Comparison of ENCODE assay signal across 20 cellular contexts in the genomic region with DNA sequence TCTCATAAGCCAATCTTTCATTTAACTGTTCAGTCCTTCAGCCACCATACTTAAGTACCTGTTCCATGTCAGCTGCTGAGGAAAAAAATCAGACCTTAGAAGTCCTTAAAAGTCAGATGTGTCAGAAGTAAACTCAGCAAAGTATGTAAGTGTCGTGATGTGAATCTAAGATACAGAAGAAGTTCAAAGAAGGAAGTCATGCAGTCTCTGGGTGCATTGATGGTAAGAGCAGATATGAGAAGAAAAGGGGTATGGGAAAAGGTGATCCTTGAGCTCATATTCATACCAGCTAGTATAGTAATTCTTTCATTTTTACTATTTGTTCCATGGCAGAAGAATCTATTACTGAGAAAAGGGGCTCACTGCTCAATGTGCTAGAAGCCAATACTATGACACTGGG.
DNase-seq lines count a peak whose midpoint lies in the region; ATAC-seq and TF ChIP-seq lines count a peak whose summit lies in the region.
"Had no signal": no experiment of that assay in that cellular context is flagged by ENCODE, and none has a peak within 500 bp of the region (broad histone marks: within the 10 kb centered on the region; RNA-seq: fewer than 3 reads in every experiment).

No MANE protein-coding gene starts in this region.

- peaks cover 21% of the 10 kb centered on the region for H3K4me1 Mint-ChIP-seq in activated T-cell treated with anti-CD3 and anti-CD28 coated beads, Interleukin-2, amount 50 U/mL, for 72 hours (ENCODE audit: low read depth)
- H3K4me1 Mint-ChIP-seq in activated T-cell treated with anti-CD3 and anti-CD28 coated beads, Interleukin-2, amount 50 U/mL, for 24 hours (ENCODE audit: low read depth): peaks cover 12% of the 10 kb centered on the region
- H3K4me1 Mint-ChIP-seq in GM23338: no peaks in the 10 kb centered on the region
- peaks cover 2% of the 10 kb centered on the region for H3K4me1 Mint-ChIP-seq in activated naive CD8-positive, alpha-beta T cell treated with anti-CD3 and anti-CD28 coated beads, Interleukin-2, amount 50 U/mL, for 24 hours
- H3K4me1 Mint-ChIP-seq in chondrocyte (ENCODE audit: low read depth): peaks cover 10% of the 10 kb centered on the region
- H3K4me1 Mint-ChIP-seq: H9 had no signal

- H3K27ac ChIP-seq in A673 (ENCODE audit: low read depth, low read length, poor library complexity, severe bottlenecking): peak overlapping the region; percentile 97
- no peak overlapping the region for H3K27ac ChIP-seq in GM23338 (ENCODE audit: low read depth)
- H3K27ac ChIP-seq: A549, GM23248 had no signal

- no TSS peak for BruUV-seq in A673 (replicated peaks; lab: Mats Ljungman, UMichigan)

- H3K9me3 Mint-ChIP-seq in activated T-cell treated with anti-CD3 and anti-CD28 coated beads, Interleukin-2, amount 50 U/mL, for 72 hours: no peaks in the 10 kb centered on the region
- no peaks in the 10 kb centered on the region for H3K9me3 Mint-ChIP-seq in activated T-cell treated with anti-CD3 and anti-CD28 coated beads, Interleukin-2, amount 50 U/mL, for 24 hours
- H3K9me3 Mint-ChIP-seq in GM23338 (no peaks in the 10 kb centered on the region), chondrocyte (ENCODE audit: low read depth) (no peaks in the 10 kb centered on the region)
- H3K9me3 Mint-ChIP-seq in activated naive CD8-positive, alpha-beta T cell treated with anti-CD3 and anti-CD28 coated beads, Interleukin-2, amount 50 U/mL, for 24 hours: no peaks in the 10 kb centered on the region
- H3K9me3 Mint-ChIP-seq: H9 had no signal

- no peak overlapping the region for H3K4me2 ChIP-seq in GM23338
- H3K4me2 ChIP-seq: A549 had no signal

- H3K4me1 ChIP-seq in A673 (ENCODE audit: insufficient read depth, low read length, poor library complexity, severe bottlenecking) (peaks cover 42% of the 10 kb centered on the region), GM23338 (ENCODE audit: insufficient read depth) (no peaks in the 10 kb centered on the region)
- H3K4me1 ChIP-seq: A549 had no signal

- ATAC-seq in activated T-cell treated with anti-CD3 and anti-CD28 coated beads, Interleukin-2, amount 50 U/mL, for 72 hours (replicated peaks in 1 of 2): peak; percentile 64 to 65
- no peak for ATAC-seq in GM23338
- ATAC-seq in activated naive CD8-positive, alpha-beta T cell treated with anti-CD3 and anti-CD28 coated beads, Interleukin-2, amount 50 U/mL, for 24 hours: peak; percentile 20
- ATAC-seq: A549, GM12878, HCT116 had no signal

- 0 out of 2 replicates have a peak overlapping the region, but pooled peaks have one; percentile 23 for H2AFZ ChIP-seq in GM23338
- H2AFZ ChIP-seq: GM23248 had no signal

- intact Hi-C loops in A673 (cut with micrococcal nuclease; ENCODE audit: unreplicated experiment): loop anchor here (1.0 to 5.0 kb wide), 3 partner anchors 211 to 811 kb away; no protein-coding TSS in a partner anchor

- H4K20me1 ChIP-seq in GM23338 (replicated peaks; ENCODE audit: insufficient read depth): no peaks in the 10 kb centered on the region

- no peak overlapping the region for H3K27ac Mint-ChIP-seq in activated T-cell treated with anti-CD3 and anti-CD28 coated beads, Interleukin-2, amount 50 U/mL, for 72 hours
- no peak overlapping the region for H3K27ac Mint-ChIP-seq in activated T-cell treated with anti-CD3 and anti-CD28 coated beads, Interleukin-2, amount 50 U/mL, for 24 hours
- H3K27ac Mint-ChIP-seq in GM23338 (no peak overlapping the region), chondrocyte (ENCODE audit: unreplicated experiment) (no peak overlapping the region)
- no peak overlapping the region for H3K27ac Mint-ChIP-seq in activated naive CD8-positive, alpha-beta T cell treated with anti-CD3 and anti-CD28 coated beads, Interleukin-2, amount 50 U/mL, for 24 hours
- H3K27ac Mint-ChIP-seq: CD4-positive, alpha-beta memory T cell; H9 had no signal

- H3K9me2 ChIP-seq in GM23338 (ENCODE audit: insufficient read depth): no peaks in the 10 kb centered on the region

- no peaks in the 10 kb centered on the region for H3F3A ChIP-seq in GM23338 (replicated peaks; ENCODE audit: low read depth)

- POLR2A ChIA-PET in A673 (lab: Charles Lee; ENCODE audit: low non-redundant PET): interaction anchor here (0.9 kb wide), 1 partner anchor 81 kb away, joined by 7 read pairs; no protein-coding TSS in a partner anchor

- DNase-seq in activated T-cell treated with anti-CD3 and anti-CD28 coated beads, Interleukin-2, amount 50 U/mL, for 72 hours: no peak
- no peak for DNase-seq in activated T-cell treated with anti-CD3 and anti-CD28 coated beads, Interleukin-2, amount 50 U/mL, for 24 hours
- DNase-seq in A673 (ENCODE audit: low spot score) (no peak), GM23338 (ENCODE audit: low spot score) (no peak), chondrocyte (ENCODE audit: low spot score) (no peak)
- no peak for DNase-seq in activated naive CD8-positive, alpha-beta T cell treated with anti-CD3 and anti-CD28 coated beads, Interleukin-2, amount 50 U/mL, for 24 hours
- no peak for DNase-seq in stimulated activated CD4-positive, alpha-beta T cell treated with anti-CD3 and anti-CD28 coated beads, Interleukin-2, amount 100 ng/mL, for 48 hours
- DNase-seq: 8988T; C1 segment of cervical spinal cord; Calu3; CD4-positive, alpha-beta memory T cell; COR-L47; DMS153; EL; GDM1; GM23248; H9 had no signal

- H3K36me3 ChIP-seq in A673 (ENCODE audit: insufficient read depth, low read length, poor library complexity, severe bottlenecking) (no peaks in the 10 kb centered on the region), GM23338 (ENCODE audit: insufficient read depth) (no peaks in the 10 kb centered on the region)

- TF ChIP-seq CTCF in A673 (conservative IDR thresholded peaks at IDR 0.05; ENCODE audit: low read depth, low read length) (no peak), GM23338 (conservative IDR thresholded peaks at IDR 0.05; ENCODE audit: low read depth in 2 of 2) (no peak), chondrocyte (IDR thresholded peaks at IDR 0.05) (no peak)

- no peaks in the 10 kb centered on the region for H3K79me2 ChIP-seq in GM23338 (replicated peaks; ENCODE audit: insufficient read depth)

- H3K4me3 ChIP-seq in A673 (ENCODE audit: low read depth, low read length, poor library complexity, severe bottlenecking) (no peak overlapping the region), GM23338 (no peak overlapping the region)
- H3K4me3 ChIP-seq: A549, GM12878, GM23248 had no signal

- H3K4me3 Mint-ChIP-seq in activated T-cell treated with anti-CD3 and anti-CD28 coated beads, Interleukin-2, amount 50 U/mL, for 72 hours: no peak overlapping the region
- H3K4me3 Mint-ChIP-seq in activated T-cell treated with anti-CD3 and anti-CD28 coated beads, Interleukin-2, amount 50 U/mL, for 24 hours: no peak overlapping the region
- H3K4me3 Mint-ChIP-seq in GM23338: no peak overlapping the region
- H3K4me3 Mint-ChIP-seq in activated naive CD8-positive, alpha-beta T cell treated with anti-CD3 and anti-CD28 coated beads, Interleukin-2, amount 50 U/mL, for 24 hours: no peak overlapping the region
- no peak overlapping the region for H3K4me3 Mint-ChIP-seq in chondrocyte (ENCODE audit: unreplicated experiment)
- H3K4me3 Mint-ChIP-seq: CD4-positive, alpha-beta memory T cell; H9 had no signal

- no peaks in the 10 kb centered on the region for H3K27me3 Mint-ChIP-seq in activated T-cell treated with anti-CD3 and anti-CD28 coated beads, Interleukin-2, amount 50 U/mL, for 72 hours (ENCODE audit: low read depth)
- no peaks in the 10 kb centered on the region for H3K27me3 Mint-ChIP-seq in activated T-cell treated with anti-CD3 and anti-CD28 coated beads, Interleukin-2, amount 50 U/mL, for 24 hours
- peaks cover 2% of the 10 kb centered on the region for H3K27me3 Mint-ChIP-seq in GM23338 (ENCODE audit: insufficient read depth, low read depth, poor library complexity)
- H3K27me3 Mint-ChIP-seq in activated naive CD8-positive, alpha-beta T cell treated with anti-CD3 and anti-CD28 coated beads, Interleukin-2, amount 50 U/mL, for 24 hours: no peaks in the 10 kb centered on the region
- no peaks in the 10 kb centered on the region for H3K27me3 Mint-ChIP-seq in chondrocyte (ENCODE audit: low read depth)

- H3K27me3 ChIP-seq in A673 (replicated peaks; ENCODE audit: insufficient read depth, low read depth, low read length, poor library complexity) (no peaks in the 10 kb centered on the region), GM23338 (ENCODE audit: insufficient read depth) (no peaks in the 10 kb centered on the region)

- CTCF ChIA-PET in A673 (lab: Charles Lee): no interaction called here

- no peaks in the 10 kb centered on the region for H3K36me3 Mint-ChIP-seq in activated T-cell treated with anti-CD3 and anti-CD28 coated beads, Interleukin-2, amount 50 U/mL, for 72 hours (ENCODE audit: insufficient read depth in 2 of 2)
- no peaks in the 10 kb centered on the region for H3K36me3 Mint-ChIP-seq in activated T-cell treated with anti-CD3 and anti-CD28 coated beads, Interleukin-2, amount 50 U/mL, for 24 hours (ENCODE audit: low read depth)
- no peaks in the 10 kb centered on the region for H3K36me3 Mint-ChIP-seq in GM23338 (ENCODE audit: low read depth)
- H3K36me3 Mint-ChIP-seq in activated naive CD8-positive, alpha-beta T cell treated with anti-CD3 and anti-CD28 coated beads, Interleukin-2, amount 50 U/mL, for 24 hours (ENCODE audit: low read depth): no peaks in the 10 kb centered on the region
- H3K36me3 Mint-ChIP-seq in chondrocyte (ENCODE audit: low read depth): no peaks in the 10 kb centered on the region
- H3K36me3 Mint-ChIP-seq: CD4-positive, alpha-beta memory T cell had no signal

- H3K9me3 ChIP-seq in A673 (ENCODE audit: low read depth, low read length, poor library complexity, severe bottlenecking): no peaks in the 10 kb centered on the region
- H3K9me3 ChIP-seq: A549 had no signal

TF ChIP-seq in GM23338, 12 proteins besides CTCF, POLR2A, EP300 and RAD21 (continues in another document):
- no peak for TF ChIP-seq JUNB (IDR thresholded peaks at IDR 0.05; ENCODE audit: unreplicated experiment)
- no peak for TF ChIP-seq POLR2AphosphoS5 (IDR thresholded peaks at IDR 0.05; ENCODE audit: low read depth)
- no peak for TF ChIP-seq EZH2 (IDR thresholded peaks at IDR 0.05; ENCODE audit: low read depth, unreplicated experiment)
- TF ChIP-seq NANOG (IDR thresholded peaks at IDR 0.05; ENCODE audit: borderline replicate concordance): no peak
- TF ChIP-seq ZNF331 (CRISPR knock-in tag; IDR thresholded peaks at IDR 0.05; ENCODE audit: low read depth): no peak
- TF ChIP-seq STAT1 (IDR thresholded peaks at IDR 0.05; ENCODE audit: unreplicated experiment): no peak
